12 cellular contexts compared by ENCODE assay signal in genomic region chr4:143667461-143667860, GRCh38. TPM values are rescaled to one million over a fixed set of nuclear protein-coding genes. Genes with fewer than 3 reads are reported as not detected.
DNase-seq lines count a peak whose midpoint lies in the region; ATAC-seq and TF ChIP-seq lines count a peak whose summit lies in the region.
"Had no signal": no experiment of that assay in that cellular context is flagged by ENCODE, and none has a peak within 500 bp of the region (broad histone marks: within the 10 kb centered on the region; RNA-seq: fewer than 3 reads in every experiment).

No MANE protein-coding gene starts in this region.

- no peaks in the 10 kb centered on the region for H3K27me3 Mint-ChIP-seq in CD4-positive, alpha-beta memory T cell
- H3K27me3 Mint-ChIP-seq: dendritic cell treated with granulocyte-macrophage colony-stimulating factor and Interleukin-4, amounts not matched to agents 40 ng/mL and 50 ng/mL, for 4 days had no signal

- H3K36me3 Mint-ChIP-seq in CD4-positive, alpha-beta memory T cell: no peaks in the 10 kb centered on the region

- H3K36me3 ChIP-seq in body of pancreas (replicated peaks in 1 of 2; ENCODE audit: insufficient read depth in 1 of 2, low read depth in 2 of 2): no peaks in the 10 kb centered on the region
- H3K36me3 ChIP-seq in kidney epithelial cell (ENCODE audit: control insufficient read depth, insufficient read depth, low read length): no peaks in the 10 kb centered on the region
- H3K36me3 ChIP-seq in CD4-positive, alpha-beta memory T cell (ENCODE audit: insufficient read depth, low read length): no peaks in the 10 kb centered on the region

- H3K4me3 ChIP-seq in body of pancreas: no peak overlapping the region
- H3K4me3 ChIP-seq in kidney epithelial cell (ENCODE audit: low read depth, low read length): no peak overlapping the region
- H3K4me3 ChIP-seq in CD4-positive, alpha-beta memory T cell (ENCODE audit: low read length in 2 of 2): no peak overlapping the region

- TF ChIP-seq CTCF in body of pancreas (IDR thresholded peaks at IDR 0.05) (no peak), kidney epithelial cell (IDR thresholded peaks at IDR 0.05; ENCODE audit: insufficient read depth, low read length, poor library complexity, severe bottlenecking) (no peak)

- CTCF ChIA-PET in CD4-positive, alpha-beta memory T cell (lab: Charles Lee; ENCODE audit: partially characterized antibody): no interaction called here

- 34 to 46% methylated on average over 4 of the region's 4 CpGs for WGBS in body of pancreas, 2 donors

- H3K9me3 ChIP-seq in body of pancreas: no peaks in the 10 kb centered on the region
- no peaks in the 10 kb centered on the region for H3K9me3 ChIP-seq in CD4-positive, alpha-beta memory T cell (ENCODE audit: control insufficient read depth in 1 of 2, low read length in 2 of 2)

- H3K27ac ChIP-seq in body of pancreas: no peak overlapping the region
- H3K27ac ChIP-seq in CD4-positive, alpha-beta memory T cell (ENCODE audit: low read depth, low read length): no peak overlapping the region

- ATAC-seq in body of pancreas: peak; percentile 71
- ATAC-seq in GM19455 (IDR thresholded peaks at IDR 0.05; ENCODE audit: unreplicated experiment): no peak
- no peak for ATAC-seq in HG02870 (IDR thresholded peaks at IDR 0.05; ENCODE audit: unreplicated experiment)
- ATAC-seq: left colon had no signal

- intact Hi-C loops in body of pancreas (cut with DNase I): no loop called here
- intact Hi-C loops in CD4-positive, alpha-beta memory T cell (cut with micrococcal nuclease): no loop called here

- no peak overlapping the region for H3K4me3 Mint-ChIP-seq in CD4-positive, alpha-beta memory T cell
- H3K4me3 Mint-ChIP-seq: dendritic cell treated with granulocyte-macrophage colony-stimulating factor and Interleukin-4, amounts not matched to agents 40 ng/mL and 50 ng/mL, for 4 days had no signal

- H3K9me3 Mint-ChIP-seq in CD4-positive, alpha-beta memory T cell: peaks cover 0 to 23% (median 14%) of the 10 kb centered on the region in 8 donors

- TF ChIP-seq POLR2A in body of pancreas (IDR thresholded peaks at IDR 0.05): no peak

- no peaks in the 10 kb centered on the region for H3K27me3 ChIP-seq in body of pancreas
- no peaks in the 10 kb centered on the region for H3K27me3 ChIP-seq in kidney epithelial cell (ENCODE audit: control insufficient read depth, insufficient read depth, low read length)
- no peaks in the 10 kb centered on the region for H3K27me3 ChIP-seq in CD4-positive, alpha-beta memory T cell (ENCODE audit: insufficient read depth, low read length)

- no peaks in the 10 kb centered on the region for H3K4me1 Mint-ChIP-seq in CD4-positive, alpha-beta memory T cell

- no peak overlapping the region for H3K27ac Mint-ChIP-seq in CD4-positive, alpha-beta memory T cell
- H3K27ac Mint-ChIP-seq: dendritic cell treated with granulocyte-macrophage colony-stimulating factor and Interleukin-4, amounts not matched to agents 40 ng/mL and 50 ng/mL, for 4 days had no signal

- no peaks in the 10 kb centered on the region for H3K4me1 ChIP-seq in body of pancreas
- H3K4me1 ChIP-seq in CD4-positive, alpha-beta memory T cell (ENCODE audit: insufficient read depth, low read length): no peaks in the 10 kb centered on the region

- DNase-seq in HS-5 (ENCODE audit: low read depth) (peak; percentile 28), body of pancreas (peak; percentile 21 to 59 (median 47)), kidney epithelial cell (ENCODE audit: low read depth) (peak; percentile 2), stromal cell of bone marrow (ENCODE audit: low read depth) (peak; percentile 85)
- DNase-seq in CD4-positive, alpha-beta memory T cell: no peak
- DNase-seq in activated effector memory CD4-positive, alpha-beta T cell treated with anti-CD3 and anti-CD28 coated beads, Interleukin-2, amount 50 U/mL, for 16 hours: no peak
- DNase-seq: NCI-H510A had no signal

- POLR2A ChIA-PET in CD4-positive, alpha-beta memory T cell (lab: Charles Lee; ENCODE audit: partially characterized antibody): no interaction called here

RNA-seq across cellular contexts. Expression of gene FREM3, which starts 33.0 kb away (rescaled TPM):
- total RNA-seq in body of pancreas: not detected
- 0.07 TPM in 1 of 2 replicates, not detected in the other for total RNA-seq in kidney epithelial cell
- total RNA-seq in CD4-positive, alpha-beta memory T cell: not detected
- not detected for polyA plus RNA-seq in CD4-positive, alpha-beta memory T cell
- total RNA-seq: HT-29, left colon had no signal

Comparison
In these comparisons a context has a peak if more than half of its experiments do, and no peak if none do; other contexts are left out.
1. DNase-seq: peak in HS-5 (single experiment), body of pancreas (4 of 4), kidney epithelial cell (single experiment) and stromal cell of bone marrow (single experiment); none in CD4-positive, alpha-beta memory T cell (0 of 5) and activated effector memory CD4-positive, alpha-beta T cell treated with anti-CD3 and anti-CD28 coated beads, Interleukin-2, amount 50 U/mL, for 16 hours (single experiment).